8 cellular contexts compared by ENCODE assay signal in the genomic region with DNA sequence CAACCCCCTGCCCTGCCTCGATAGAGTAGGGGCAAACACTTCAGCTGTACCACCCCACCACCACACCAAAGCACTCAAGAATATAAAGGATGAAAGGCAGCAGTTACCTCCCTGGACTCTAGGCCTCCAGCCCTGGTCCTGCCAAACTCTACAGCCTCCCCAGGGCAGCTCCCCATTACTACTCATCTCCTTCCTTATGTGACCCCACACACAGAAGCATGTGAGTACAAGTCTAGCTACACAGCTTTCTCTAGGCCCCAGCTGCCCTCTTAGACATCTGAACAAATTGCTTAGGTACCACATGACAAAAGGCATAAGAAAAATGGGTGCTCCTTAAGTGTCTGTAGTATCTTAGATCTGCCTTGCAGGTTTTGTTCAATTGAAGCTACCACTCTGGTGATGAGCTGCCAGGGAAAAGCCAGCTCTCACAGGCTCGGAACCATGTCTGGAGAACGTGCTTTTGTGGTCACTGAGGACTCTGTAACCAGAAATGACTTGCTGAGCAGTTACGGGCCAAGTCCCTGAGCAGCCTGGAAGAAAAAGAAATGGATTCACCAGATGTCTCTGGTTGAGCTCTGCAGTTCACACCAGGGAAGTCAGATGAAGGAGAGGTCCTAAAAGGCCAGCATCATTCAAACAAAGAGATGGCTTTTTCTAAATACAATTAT. TPM values are rescaled to one million over a fixed set of nuclear protein-coding genes. Genes with fewer than 3 reads are reported as not detected.
DNase-seq lines count a peak whose midpoint lies in the region; ATAC-seq and TF ChIP-seq lines count a peak whose summit lies in the region.

No MANE protein-coding gene starts in this region.

- H3K36me3 Mint-ChIP-seq in activated CD8-positive, alpha-beta T cell treated with anti-CD3 and anti-CD28 coated beads, Interleukin-2, amount 10 ng/mL, durations not matched to agents 7 days and 5 days (ENCODE audit: low read depth) = peaks cover 8% of the 10 kb centered on the region
- H3K36me3 Mint-ChIP-seq in progenitor cell of endocrine pancreas (ENCODE audit: insufficient read depth) = no peaks in the 10 kb centered on the region

- CTCF ChIA-PET in activated CD8-positive, alpha-beta T cell treated with anti-CD3 and anti-CD28 coated beads, Interleukin-2, amount 10 ng/mL, durations not matched to agents 7 days and 5 days (lab: Charles Lee) = interaction anchor here (0.9 to 9.6 kb wide), 13 partner anchors 11 to 293 kb away, joined by 3 to 100 read pairs (median 7); partner anchors contain the start of genes FMNL3, PRPF40B and TMBIM6

- 0 to 40% methylated on average over 1 to 3 of the region's 4 CpGs for WGBS in gastroesophageal sphincter (ENCODE audit: low coverage in 1 of 2), 2 donors

- no peaks in the 10 kb centered on the region for H3K27me3 ChIP-seq in gastroesophageal sphincter

- H3K9me3 Mint-ChIP-seq in activated CD8-positive, alpha-beta T cell treated with anti-CD3 and anti-CD28 coated beads, Interleukin-2, amount 10 ng/mL, durations not matched to agents 7 days and 5 days (ENCODE audit: insufficient read depth) = no peaks in the 10 kb centered on the region
- H3K9me3 Mint-ChIP-seq in progenitor cell of endocrine pancreas (ENCODE audit: low read depth) = no peaks in the 10 kb centered on the region

- H3K9me3 ChIP-seq in gastroesophageal sphincter = no peaks in the 10 kb centered on the region

- peaks cover 73% of the 10 kb centered on the region for H3K4me1 Mint-ChIP-seq in activated CD8-positive, alpha-beta T cell treated with anti-CD3 and anti-CD28 coated beads, Interleukin-2, amount 10 ng/mL, durations not matched to agents 7 days and 5 days (ENCODE audit: low read depth)
- peaks cover 34% of the 10 kb centered on the region for H3K4me1 Mint-ChIP-seq in progenitor cell of endocrine pancreas (ENCODE audit: low read depth)

- DNase-seq in COLO829 (ENCODE audit: low spot score) (peak; percentile 32), progenitor cell of endocrine pancreas (ENCODE audit: low spot score, unreplicated experiment) (no peak), NCI-H1417 treated with DMSO at 0.1 percent for 48 hours (lab: John Stamatoyannopoulos, UW) (no peak), mucosa of gallbladder (ENCODE audit: low spot score) (no peak)
- DNase-seq in activated CD8-positive, alpha-beta T cell treated with anti-CD3 and anti-CD28 coated beads, Interleukin-2, amount 10 ng/mL, durations not matched to agents 7 days and 5 days = no peak

- H3K4me3 ChIP-seq in gastroesophageal sphincter = no peak overlapping the region

- peak overlapping the region; percentile 80 to 94 (median 91) for H3K27ac ChIP-seq in gastroesophageal sphincter

- no peaks in the 10 kb centered on the region for H3K36me3 ChIP-seq in gastroesophageal sphincter

- ATAC-seq in activated CD8-positive, alpha-beta T cell treated with anti-CD3 and anti-CD28 coated beads, Interleukin-2, amount 10 ng/mL, durations not matched to agents 7 days and 5 days = no peak
- ATAC-seq in gastroesophageal sphincter (no peak), GM21367 (IDR thresholded peaks at IDR 0.05; ENCODE audit: unreplicated experiment) (no peak), HG02571 (IDR thresholded peaks at IDR 0.05; ENCODE audit: unreplicated experiment) (no peak)

- POLR2A ChIA-PET in activated CD8-positive, alpha-beta T cell treated with anti-CD3 and anti-CD28 coated beads, Interleukin-2, amount 10 ng/mL, durations not matched to agents 7 days and 5 days (lab: Charles Lee) = interaction anchor here (1.1 to 1.5 kb wide), 2 partner anchors 11 to 29 kb away, joined by 3 to 5 read pairs; no protein-coding TSS in a partner anchor

- peak overlapping the region; percentile 69 for H3K27ac Mint-ChIP-seq in activated CD8-positive, alpha-beta T cell treated with anti-CD3 and anti-CD28 coated beads, Interleukin-2, amount 10 ng/mL, durations not matched to agents 7 days and 5 days
- peak overlapping the region; percentile 96 for H3K27ac Mint-ChIP-seq in progenitor cell of endocrine pancreas

- TF ChIP-seq EP300 in gastroesophageal sphincter (IDR thresholded peaks at IDR 0.05) = no peak

- H3K4me3 Mint-ChIP-seq in activated CD8-positive, alpha-beta T cell treated with anti-CD3 and anti-CD28 coated beads, Interleukin-2, amount 10 ng/mL, durations not matched to agents 7 days and 5 days = no peak overlapping the region
- H3K4me3 Mint-ChIP-seq in progenitor cell of endocrine pancreas (ENCODE audit: low read depth) = no peak overlapping the region

- TF ChIP-seq CTCF in gastroesophageal sphincter (IDR thresholded peaks at IDR 0.05) = no peak
- TF ChIP-seq CTCF in progenitor cell of endocrine pancreas (IDR thresholded peaks at IDR 0.05; ENCODE audit: unreplicated experiment) = no peak

- H3K27me3 Mint-ChIP-seq in activated CD8-positive, alpha-beta T cell treated with anti-CD3 and anti-CD28 coated beads, Interleukin-2, amount 10 ng/mL, durations not matched to agents 7 days and 5 days (ENCODE audit: low read depth) = no peaks in the 10 kb centered on the region
- H3K27me3 Mint-ChIP-seq in progenitor cell of endocrine pancreas = no peaks in the 10 kb centered on the region

- H3K4me1 ChIP-seq in gastroesophageal sphincter = peaks cover 6 to 62% (median 36%) of the 10 kb centered on the region in 3 donors

- TF ChIP-seq POLR2A in gastroesophageal sphincter (IDR thresholded peaks at IDR 0.05) = no peak

RNA-seq across cellular contexts. Expression of gene FMNL3, which starts 32.8 kb away (rescaled TPM):
- 10 to 100 TPM; 53.5 to 54.5 TPM for total RNA-seq in activated CD8-positive, alpha-beta T cell treated with anti-CD3 and anti-CD28 coated beads, Interleukin-2, amount 10 ng/mL, durations not matched to agents 7 days and 5 days
- 10 to 100 TPM; 10.4 to 15.4 (median 12.6) TPM for total RNA-seq in gastroesophageal sphincter
- 10.8 and 11.9 TPM in 2 replicates for total RNA-seq in progenitor cell of endocrine pancreas
- total RNA-seq in mucosa of gallbladder = 27.8 TPM

RNA-seq across cellular contexts. Expression of gene PRPF40B, which starts 51.1 kb away (rescaled TPM):
- total RNA-seq in activated CD8-positive, alpha-beta T cell treated with anti-CD3 and anti-CD28 coated beads, Interleukin-2, amount 10 ng/mL, durations not matched to agents 7 days and 5 days = 10 to 100 TPM; 14.4 to 14.6 TPM
- total RNA-seq in gastroesophageal sphincter = 10 to 100 TPM; 14.6 to 24.0 (median 18.3) TPM
- 57.4 and 63.4 TPM in 2 replicates for total RNA-seq in progenitor cell of endocrine pancreas
- total RNA-seq in mucosa of gallbladder = 33.4 TPM
